Comparison of ENCODE assay signal across 2 cellular contexts in genomic region chr3:115728013-115728412, GRCh38.
TF ChIP-seq lines count a peak whose summit lies in the region.

No MANE protein-coding gene starts in this region.

TF ChIP-seq in GM23338, 12 proteins besides CTCF, POLR2A, EP300 and RAD21 (continued from another document):
- TF ChIP-seq ZNF462 (CRISPR knock-in tag; IDR thresholded peaks at IDR 0.05) (no peak), EZH2phosphoT487 (IDR thresholded peaks at IDR 0.05; ENCODE audit: unreplicated experiment) (no peak), JUNB (IDR thresholded peaks at IDR 0.05; ENCODE audit: unreplicated experiment) (no peak), POLR2AphosphoS5 (IDR thresholded peaks at IDR 0.05; ENCODE audit: low read depth) (no peak), NANOG (IDR thresholded peaks at IDR 0.05; ENCODE audit: borderline replicate concordance) (no peak)

TF ChIP-seq in WTC11, 78 proteins besides CTCF, POLR2A, EP300 and RAD21 (continued from another document):
- TF ChIP-seq AFF4 (CRISPR knock-in tag; IDR thresholded peaks at IDR 0.05; ENCODE audit: borderline replicate concordance) (no peak), CDX4 (CRISPR knock-in tag; IDR thresholded peaks at IDR 0.05; ENCODE audit: borderline replicate concordance) (no peak), NFYB (CRISPR knock-in tag; conservative IDR thresholded peaks at IDR 0.05; ENCODE audit: low read depth) (no peak), FOXK1 (CRISPR knock-in tag; IDR thresholded peaks at IDR 0.05) (no peak)
